13 cellular contexts compared by ENCODE assay signal in genomic region chr2:201974651-201975050, GRCh38. TPM values are rescaled to one million over a fixed set of nuclear protein-coding genes. Genes with fewer than 3 reads are reported as not detected.
A peak's percentile ranks its signal among the peaks of the same experiment; 100 is the strongest.
DNase-seq lines count a peak whose midpoint lies in the region; ATAC-seq and TF ChIP-seq lines count a peak whose summit lies in the region.
"Had no signal": no experiment of that assay in that cellular context is flagged by ENCODE, and none has a peak within 500 bp of the region (broad histone marks: within the 10 kb centered on the region; RNA-seq: fewer than 3 reads in every experiment).

No MANE protein-coding gene starts in this region.

- H3K79me1 ChIP-seq in IMR-90 (ENCODE audit: low read depth in 1 of 2, low read length in 2 of 2) = no peaks in the 10 kb centered on the region

- H2AFZ ChIP-seq in IMR-90 (replicated peaks; ENCODE audit: low read length, poor library complexity) = peak overlapping the region; percentile 40

- no peak for TF ChIP-seq EP300 in tibial nerve (IDR thresholded peaks at IDR 0.05)

- H2BK15ac ChIP-seq in IMR-90 (ENCODE audit: low read depth, low read length) = no peak overlapping the region

- peak overlapping the region; percentile 29 for H3K27ac Mint-ChIP-seq in Caco-2 (ENCODE audit: unreplicated experiment)
- no peak overlapping the region for H3K27ac Mint-ChIP-seq in glutamatergic neuron (ENCODE audit: unreplicated experiment)
- peak overlapping the region; percentile 72 for H3K27ac Mint-ChIP-seq in nephron progenitor cell
- no peak overlapping the region for H3K27ac Mint-ChIP-seq in T-cell
- H3K27ac Mint-ChIP-seq: CD14-positive monocyte; CD8-positive, alpha-beta T cell had no signal

- no peak overlapping the region for H3K14ac ChIP-seq in IMR-90 (replicated peaks; ENCODE audit: low read depth, low read length)

- no peak overlapping the region for H2AK9ac ChIP-seq in IMR-90 (replicated peaks; ENCODE audit: low read depth, low read length, poor library complexity)

- BruUV-seq in Caco-2 (replicated peaks; lab: Mats Ljungman, UMichigan) = no TSS peak
- BruUV-seq in IMR-90 (replicated peaks; lab: Mats Ljungman, UMichigan) = no TSS peak

- no peak overlapping the region for H3K4me2 ChIP-seq in IMR-90 (ENCODE audit: low read depth, low read length)

- H3K9me3 Mint-ChIP-seq in Caco-2 (ENCODE audit: unreplicated experiment) (no peaks in the 10 kb centered on the region), glutamatergic neuron (ENCODE audit: unreplicated experiment) (peaks cover 8% of the 10 kb centered on the region), nephron progenitor cell (no peaks in the 10 kb centered on the region), T-cell (no peaks in the 10 kb centered on the region)
- H3K9me3 Mint-ChIP-seq: CD8-positive, alpha-beta T cell had no signal

- no peak overlapping the region for H3K4me3 Mint-ChIP-seq in Caco-2 (ENCODE audit: unreplicated experiment)
- H3K4me3 Mint-ChIP-seq in glutamatergic neuron (ENCODE audit: unreplicated experiment) = peak overlapping the region; percentile 32
- no peak overlapping the region for H3K4me3 Mint-ChIP-seq in nephron progenitor cell
- no peak overlapping the region for H3K4me3 Mint-ChIP-seq in T-cell
- H3K4me3 Mint-ChIP-seq: CD14-positive monocyte; CD8-positive, alpha-beta T cell had no signal

- peaks cover 4% of the 10 kb centered on the region; the same call in 1 of the 2 replicates for H3K9me1 ChIP-seq in IMR-90 (ENCODE audit: insufficient read depth, low read length)

- H2BK5ac ChIP-seq in IMR-90 (ENCODE audit: low read depth, low read length, poor library complexity, severe bottlenecking) = no peak overlapping the region

- H3K9me3 ChIP-seq in Caco-2 (no peaks in the 10 kb centered on the region), IMR-90 (ENCODE audit: control insufficient read depth, insufficient read depth, low read length) (no peaks in the 10 kb centered on the region), tibial nerve (peaks cover 0 to 5% (median 0%) of the 10 kb centered on the region in 4 donors)

- dilution Hi-C loops in IMR-90 (cut with HindIII; ENCODE audit: low sequenced_read_pairs, unreplicated experiment) = no loop called here

- no CpG with 5 or more reads among the region's 4 CpGs for WGBS in IMR-90 (ENCODE audit: extremely low coverage in 2 of 2, insufficient read length in 1 of 2), 2 experiments
- WGBS in tibial nerve, 2 donors = 84% methylated on average over 4 of the region's 4 CpGs

- POLR2A ChIA-PET in Caco-2 (lab: Charles Lee) (no interaction called here), IMR-90 (lab: Charles Lee; ENCODE audit: unreplicated experiment) (no interaction called here), T-cell (lab: Charles Lee) (no interaction called here)

- no peak overlapping the region for H3K4me3 ChIP-seq in Caco-2 (ENCODE audit: low read depth, low read length)
- H3K4me3 ChIP-seq in IMR-90 (ENCODE audit: insufficient read depth, low read depth, low read length) = no peak overlapping the region
- H3K4me3 ChIP-seq in tibial nerve = no peak overlapping the region

- H4K20me1 ChIP-seq in IMR-90 (ENCODE audit: insufficient read depth, low read length) = no peaks in the 10 kb centered on the region

- no peak overlapping the region for H2BK120ac ChIP-seq in IMR-90 (ENCODE audit: low read depth, low read length)

- H3K4me1 ChIP-seq in Caco-2 (peaks cover 23% of the 10 kb centered on the region), IMR-90 (ENCODE audit: control insufficient read depth, insufficient read depth, low read length) (peaks cover 13% of the 10 kb centered on the region), tibial nerve (no peaks in the 10 kb centered on the region)

- TF ChIP-seq RAD21 in IMR-90 (IDR thresholded peaks at IDR 0.05; ENCODE audit: low read length) = no peak

- H3K36me3 ChIP-seq in Caco-2 (ENCODE audit: control insufficient read depth, insufficient read depth, low read length) (no peaks in the 10 kb centered on the region), IMR-90 (ENCODE audit: control insufficient read depth, insufficient read depth, low read length) (no peaks in the 10 kb centered on the region), tibial nerve (no peaks in the 10 kb centered on the region)

- no peak overlapping the region for H4K8ac ChIP-seq in IMR-90 (ENCODE audit: low read depth in 2 of 2, low read length in 2 of 2)

- no peak overlapping the region for H2BK20ac ChIP-seq in IMR-90 (ENCODE audit: low read depth, low read length)

- CTCF ChIA-PET in Caco-2 (lab: Charles Lee) (no interaction called here), IMR-90 (lab: Yijun Ruan, JAX) (no interaction called here), T-cell (lab: Charles Lee) (no interaction called here)

- no peak overlapping the region; the same call in 1 of the 2 replicates for H3K18ac ChIP-seq in IMR-90 (ENCODE audit: low read depth, low read length)

- in situ Hi-C loops in IMR-90 (cut with MboI; ENCODE audit: low sequenced_read_pairs) = no loop called here

- no peak overlapping the region for H3K4ac ChIP-seq in IMR-90 (ENCODE audit: low read depth, low read length)

- no peak for TF ChIP-seq CTCF in Caco-2 (IDR thresholded peaks at IDR 0.05; ENCODE audit: insufficient read depth in 1 of 2, low read depth in 1 of 2, low read length in 1 of 2, severe bottlenecking in 1 of 2, unreplicated experiment in 1 of 2)
- TF ChIP-seq CTCF in IMR-90 (conservative IDR thresholded peaks at IDR 0.05; ENCODE audit: low read depth, low read length) = no peak
- no peak for TF ChIP-seq CTCF in glutamatergic neuron (IDR thresholded peaks at IDR 0.05; ENCODE audit: partially characterized antibody, unreplicated experiment)
- no peak for TF ChIP-seq CTCF in nephron progenitor cell (IDR thresholded peaks at IDR 0.05)
- TF ChIP-seq CTCF in tibial nerve (IDR thresholded peaks at IDR 0.05) = no peak

- no peak overlapping the region for H3K9ac ChIP-seq in IMR-90 (ENCODE audit: low read depth, low read length)

- H3K27me3 Mint-ChIP-seq in Caco-2 (ENCODE audit: insufficient read depth, unreplicated experiment) = no peaks in the 10 kb centered on the region
- peaks cover 3% of the 10 kb centered on the region for H3K27me3 Mint-ChIP-seq in glutamatergic neuron (ENCODE audit: unreplicated experiment)
- peaks cover 5% of the 10 kb centered on the region for H3K27me3 Mint-ChIP-seq in nephron progenitor cell (ENCODE audit: low read depth, poor library complexity)
- H3K27me3 Mint-ChIP-seq in T-cell = peaks cover 4 to 22% of the 10 kb centered on the region in 2 donors

- H3K36me3 Mint-ChIP-seq in Caco-2 (ENCODE audit: insufficient read depth, unreplicated experiment) (peaks cover 6% of the 10 kb centered on the region), glutamatergic neuron (ENCODE audit: unreplicated experiment) (no peaks in the 10 kb centered on the region), nephron progenitor cell (ENCODE audit: low read depth) (no peaks in the 10 kb centered on the region), T-cell (no peaks in the 10 kb centered on the region)
- H3K36me3 Mint-ChIP-seq: CD14-positive monocyte; CD8-positive, alpha-beta T cell had no signal

- H3K23ac ChIP-seq in IMR-90 (ENCODE audit: low read depth, low read length) = no peak overlapping the region

- no peak overlapping the region for H2AK5ac ChIP-seq in IMR-90 (ENCODE audit: low read depth, low read length)

- H3K4me1 Mint-ChIP-seq in Caco-2 (ENCODE audit: low read depth, unreplicated experiment) (peaks cover 34% of the 10 kb centered on the region), glutamatergic neuron (ENCODE audit: low read depth, unreplicated experiment) (peaks cover 31% of the 10 kb centered on the region), nephron progenitor cell (peaks cover 82% of the 10 kb centered on the region), T-cell (no peaks in the 10 kb centered on the region)

- TF ChIP-seq POLR2A in IMR-90 (IDR thresholded peaks at IDR 0.05; ENCODE audit: low read depth, low read length) (no peak), tibial nerve (IDR thresholded peaks at IDR 0.05) (no peak)

- no peak overlapping the region for H3K56ac ChIP-seq in IMR-90 (ENCODE audit: extremely low read depth, insufficient read depth, low read length)

- H3K27me3 ChIP-seq in Caco-2 (replicated peaks; ENCODE audit: control insufficient read depth, insufficient read depth, low read length) = no peaks in the 10 kb centered on the region
- no peaks in the 10 kb centered on the region for H3K27me3 ChIP-seq in IMR-90 (ENCODE audit: control insufficient read depth, insufficient read depth, low read length)
- no peaks in the 10 kb centered on the region for H3K27me3 ChIP-seq in tibial nerve

- intact Hi-C loops in Caco-2 (cut with micrococcal nuclease; ENCODE audit: unreplicated experiment) (no loop called here), IMR-90 (cut with micrococcal nuclease) (loop anchor here (5.0 kb wide), 1 partner anchor 58 kb away; the partner anchor contains the start of gene FZD7)

- no peak overlapping the region for H3K27ac ChIP-seq in IMR-90 (ENCODE audit: insufficient read depth, low read length)
- H3K27ac ChIP-seq in tibial nerve = no peak overlapping the region

- ATAC-seq in IMR-90 (ENCODE audit: low read depth) = no peak
- ATAC-seq in T-cell (replicated peaks in 1 of 4) = no peak
- ATAC-seq: CD8-positive, alpha-beta T cell; HCT116 had no signal

- DNase-seq in Caco-2 = no peak
- no peak for DNase-seq in IMR-90
- no peak for DNase-seq in glutamatergic neuron
- DNase-seq in nephron progenitor cell = no peak
- no peak for DNase-seq in T-cell
- DNase-seq in NCI-H2081 (lab: John Stamatoyannopoulos, UW) = no peak
- DNase-seq in tibial nerve (ENCODE audit: low spot score in 2 of 2) = no peak
- no peak for DNase-seq in SHP77 treated with DMSO at 0.1 percent for 48 hours (lab: John Stamatoyannopoulos, UW)
- DNase-seq: CD8-positive, alpha-beta T cell; COR-L47; GF-D8 had no signal

- H4K91ac ChIP-seq in IMR-90 (ENCODE audit: insufficient read depth, low read depth, low read length) = no peak overlapping the region

- H4K5ac ChIP-seq in IMR-90 (ENCODE audit: low read depth, low read length) = no peak overlapping the region

TF ChIP-seq in IMR-90, 13 proteins besides CTCF, POLR2A, EP300 and RAD21 (continues in another document):
- no peak for TF ChIP-seq SMC3 (IDR thresholded peaks at IDR 0.05; ENCODE audit: low read depth, low read length)
- TF ChIP-seq FOS (IDR thresholded peaks at IDR 0.05; ENCODE audit: low read depth, low read length) = no peak

RNA-seq across cellular contexts. Expression of gene FZD7, which starts 59.0 kb away (rescaled TPM):
- total RNA-seq in Caco-2 (2022) = 40.4 and 41.4 TPM in 2 replicates
- 62.4 and 81.1 TPM in 2 replicates for total RNA-seq in IMR-90 (2012; rRNA removed)
- 87.9 and 90.9 TPM in 2 replicates for polyA plus RNA-seq in IMR-90 (2012; rRNA removed)
- polyA plus RNA-seq in IMR-90 (2012; cell fraction: cytosol; rRNA removed) = 34.4 and 91.8 TPM in 2 replicates
- polyA plus RNA-seq in IMR-90 (2012; cell fraction: nucleus; rRNA removed; ENCODE audit: low replicate concordance) = 21.3 and 47.0 TPM in 2 replicates
- total RNA-seq in glutamatergic neuron (ENCODE audit: unreplicated experiment) = 19.0 TPM
- total RNA-seq in T-cell = under 1 TPM; 0.15 to 0.93 (median 0.56) TPM
- total RNA-seq in tibial nerve = 10 to 100 TPM in 2 of 4 donors, 1 to 10 TPM in 2; 7.2 to 14.2 (median 11.1) TPM

Comparison
In these comparisons a context has a peak if more than half of its experiments do, and no peak if none do; other contexts are left out.
1. H3K27ac Mint-ChIP-seq: peak in Caco-2 (single experiment) and nephron progenitor cell (single experiment); none in glutamatergic neuron (single experiment) and T-cell (0 of 2).
2. RNA of gene FZD7, which starts 59.0 kb away (total RNA-seq): 62.4 to 81.1 TPM in IMR-90, 40.4 to 41.4 TPM in Caco-2, 19.0 TPM in glutamatergic neuron (single experiment) and 7.2 to 14.2 TPM in tibial nerve; 0.15 to 0.93 TPM in T-cell; every median in the first group is over 4 times any median in the second.